Comparison of ENCODE assay signal across 16 cellular contexts in the genomic region with DNA sequence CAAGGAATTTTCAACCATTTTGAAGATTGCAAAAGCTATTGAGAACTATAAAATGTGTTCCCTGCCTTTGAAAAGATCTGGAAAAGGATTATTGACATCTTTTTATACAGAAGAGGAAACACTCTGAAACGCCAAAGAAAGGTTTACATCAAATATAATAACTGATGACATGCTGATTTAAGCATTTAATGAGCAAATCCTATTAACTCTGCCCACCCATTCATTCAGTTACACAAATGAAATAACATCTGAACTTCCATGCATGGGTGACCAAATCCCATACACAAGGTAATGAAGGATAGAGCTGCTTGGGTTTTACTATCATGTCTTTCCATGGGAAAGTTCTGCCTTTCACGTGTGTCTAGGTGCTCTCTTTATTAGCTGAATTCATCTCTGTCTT.
"Had no signal": no experiment of that assay in that cellular context is flagged by ENCODE, and none has a peak within 500 bp of the region (broad histone marks: within the 10 kb centered on the region; RNA-seq: fewer than 3 reads in every experiment).

No MANE protein-coding gene starts in this region.

- H3K27me3 Mint-ChIP-seq: dendritic cell treated with granulocyte-macrophage colony-stimulating factor and Interleukin-4, amounts not matched to agents 40 ng/mL and 50 ng/mL, for 4 days had no signal

- DNase-seq: activated CD4-positive, alpha-beta T cell treated with anti-CD3 and anti-CD28 coated beads, Interleukin-2, amount 50 U/mL, for 4 hours; activated gamma-delta T cell; adrenal gland; effector CD8-positive, alpha-beta T cell; left colon; lower lobe of right lung; midbrain; occipital lobe; retina; stimulated activated naive CD8-positive, alpha-beta T cell treated with anti-CD3 and anti-CD28 coated beads, Interleukin-15, Interleukin-2, amounts not matched to agents 100 U/mL and 50 U/mL, for 24 hours; substantia nigra; T-helper 2 cell; tibial artery had no signal

- H3K36me3 Mint-ChIP-seq: activated naive CD4-positive, alpha-beta T cell treated with anti-CD3 and anti-CD28 coated beads, Interleukin-2, amount 50 U/mL, for 72 hours had no signal

- H3K27me3 ChIP-seq: adrenal gland, esophagus muscularis mucosa, tibial artery had no signal

- H3K27ac Mint-ChIP-seq: activated naive CD4-positive, alpha-beta T cell treated with anti-CD3 and anti-CD28 coated beads, Interleukin-2, amount 50 U/mL, for 72 hours; dendritic cell treated with granulocyte-macrophage colony-stimulating factor and Interleukin-4, amounts not matched to agents 40 ng/mL and 50 ng/mL, for 4 days had no signal

- H3K4me1 ChIP-seq: adrenal gland, esophagus muscularis mucosa, lower lobe of right lung, tibial artery had no signal

- H3K4me3 ChIP-seq: adrenal gland, esophagus muscularis mucosa, lower lobe of right lung, tibial artery had no signal

- H3K27ac ChIP-seq: adrenal gland, esophagus muscularis mucosa, lower lobe of right lung, tibial artery had no signal

- H3K36me3 ChIP-seq: adrenal gland, esophagus muscularis mucosa, lower lobe of right lung, tibial artery had no signal

- H3K9me3 ChIP-seq: adrenal gland, esophagus muscularis mucosa, lower lobe of right lung, tibial artery had no signal

- H3K4me3 Mint-ChIP-seq: dendritic cell treated with granulocyte-macrophage colony-stimulating factor and Interleukin-4, amounts not matched to agents 40 ng/mL and 50 ng/mL, for 4 days had no signal

- H3K9me3 Mint-ChIP-seq: activated naive CD4-positive, alpha-beta T cell treated with anti-CD3 and anti-CD28 coated beads, Interleukin-2, amount 50 U/mL, for 72 hours; dendritic cell treated with granulocyte-macrophage colony-stimulating factor and Interleukin-4, amounts not matched to agents 40 ng/mL and 50 ng/mL, for 4 days had no signal

- ATAC-seq: activated naive CD4-positive, alpha-beta T cell treated with anti-CD3 and anti-CD28 coated beads, Interleukin-2, amount 50 U/mL, for 72 hours; left colon; lower lobe of right lung; stimulated activated naive CD8-positive, alpha-beta T cell treated with anti-CD3 and anti-CD28 coated beads, Interleukin-15, Interleukin-2, amounts not matched to agents 100 U/mL and 50 U/mL, for 24 hours had no signal
